Comparison of ENCODE assay signal across 1 cellular context in the genomic region with DNA sequence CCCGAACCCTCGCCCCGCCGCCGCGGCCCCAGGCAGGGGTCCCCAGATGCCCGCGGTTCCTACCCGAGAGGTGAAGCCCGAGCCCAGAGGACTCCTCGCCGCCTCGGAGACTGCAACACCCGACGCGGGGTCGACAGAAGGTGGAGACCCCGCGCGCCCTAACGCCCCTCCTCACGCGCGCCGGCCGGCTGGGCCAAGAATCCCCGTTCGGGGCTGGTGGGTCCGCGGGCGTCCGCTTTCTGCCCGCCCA.
A peak's percentile ranks its signal among the peaks of the same experiment; 100 is the strongest.
TF ChIP-seq lines count a peak whose summit lies in the region.

No MANE protein-coding gene starts in this region.

TF ChIP-seq in HepG2, 621 proteins besides CTCF, POLR2A, EP300 and RAD21 (continued from another document):
- TF ChIP-seq FOXO4 (CRISPR knock-in tag; conservative IDR thresholded peaks at IDR 0.05) (peak; percentile 74; the same call in 1 of the 2 replicates), AGO1 (IDR thresholded peaks at IDR 0.05; ENCODE audit: low read depth, low read length, poor library complexity, severe bottlenecking) (peak; percentile 44), ZNF431 (CRISPR knock-in tag; IDR thresholded peaks at IDR 0.05; ENCODE audit: borderline replicate concordance, low read depth) (no peak), ZNF878 (CRISPR knock-in tag; IDR thresholded peaks at IDR 0.05) (no peak), ZNF607 (CRISPR knock-in tag; IDR thresholded peaks at IDR 0.05; ENCODE audit: borderline replicate concordance) (peak; percentile 24; the same call in 1 of the 2 replicates), SPEN (CRISPR knock-in tag; IDR thresholded peaks at IDR 0.05; ENCODE audit: low read depth) (no peak), KLF15 (CRISPR knock-in tag; IDR thresholded peaks at IDR 0.05; ENCODE audit: borderline replicate concordance) (0 out of 2 replicates have a peak, but pooled peaks have one; percentile 2), ZNF317 (CRISPR knock-in tag; IDR thresholded peaks at IDR 0.05) (0 out of 2 replicates have a peak, but pooled peaks have one; percentile 5), ZBTB20 (CRISPR knock-in tag; IDR thresholded peaks at IDR 0.05; ENCODE audit: borderline replicate concordance, low read depth) (0 out of 2 replicates have a peak, but pooled peaks have one; percentile 10), ZNF598 (CRISPR knock-in tag; IDR thresholded peaks at IDR 0.05; ENCODE audit: borderline replicate concordance) (peak; percentile 86; the same call in 1 of the 2 replicates), ZGPAT (CRISPR knock-in tag; IDR thresholded peaks at IDR 0.05) (peak; percentile 59), ZNF230 (CRISPR knock-in tag; IDR thresholded peaks at IDR 0.05) (0 out of 2 replicates have a peak, but pooled peaks have one; percentile 65), PHB2 (IDR thresholded peaks at IDR 0.05; ENCODE audit: partially characterized antibody) (no peak), SAP130 (CRISPR knock-in tag; IDR thresholded peaks at IDR 0.05; ENCODE audit: low read depth) (peak; percentile 40; the same call in 1 of the 2 replicates), NFATC3 (CRISPR knock-in tag; IDR thresholded peaks at IDR 0.05) (peak; percentile 69; the same call in 1 of the 2 replicates)
- TF ChIP-seq, protein P1, sequence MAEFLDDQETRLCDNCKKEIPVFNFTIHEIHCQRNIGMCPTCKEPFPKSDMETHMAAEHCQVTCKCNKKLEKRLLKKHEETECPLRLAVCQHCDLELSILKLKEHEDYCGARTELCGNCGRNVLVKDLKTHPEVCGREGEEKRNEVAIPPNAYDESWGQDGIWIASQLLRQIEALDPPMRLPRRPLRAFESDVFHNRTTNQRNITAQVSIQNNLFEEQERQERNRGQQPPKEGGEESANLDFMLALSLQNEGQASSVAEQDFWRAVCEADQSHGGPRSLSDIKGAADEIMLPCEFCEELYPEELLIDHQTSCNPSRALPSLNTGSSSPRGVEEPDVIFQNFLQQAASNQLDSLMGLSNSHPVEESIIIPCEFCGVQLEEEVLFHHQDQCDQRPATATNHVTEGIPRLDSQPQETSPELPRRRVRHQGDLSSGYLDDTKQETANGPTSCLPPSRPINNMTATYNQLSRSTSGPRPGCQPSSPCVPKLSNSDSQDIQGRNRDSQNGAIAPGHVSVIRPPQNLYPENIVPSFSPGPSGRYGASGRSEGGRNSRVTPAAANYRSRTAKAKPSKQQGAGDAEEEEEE (CRISPR knock-in tag; IDR thresholded peaks at IDR 0.05; ENCODE audit: borderline replicate concordance) = no peak
